In genomic region chr16:23640959-23641765, GRCh38 we compare ENCODE assay signal across 9 cellular contexts. TPM values are rescaled to one million over a fixed set of nuclear protein-coding genes. Genes with fewer than 3 reads are reported as not detected.
DNase-seq lines count a peak whose midpoint lies in the region; ATAC-seq, FAIRE-seq and TF ChIP-seq lines count a peak whose summit lies in the region.
"Had no signal": no experiment of that assay in that cellular context is flagged by ENCODE, and none has a peak within 500 bp of the region (broad histone marks: within the 10 kb centered on the region; RNA-seq: fewer than 3 reads in every experiment).

Gene DCTN5, plus strand, starts transcription at chr16:23641466. Its CDS starts 77 bp downstream, at chr16:23641543.
Gene PALB2, minus strand, starts transcription at chr16:23641310. Its CDS starts 153 bp downstream, at chr16:23641157.

- peaks cover 11% of the 10 kb centered on the region for H3K36me3 Mint-ChIP-seq in chondrocyte (ENCODE audit: low read depth)

- H3K9ac ChIP-seq in kidney (ENCODE audit: low read length in 2 of 2), result peak within 1 kb of the TSS; percentile 93 to 97

- FAIRE-seq in kidney (lab: Jason Lieb, UNC), result no peak
- FAIRE-seq: TTC549 had no signal

- no peaks in the 10 kb centered on the region for H3K27me3 Mint-ChIP-seq in chondrocyte (ENCODE audit: low read depth)

- peaks cover 7% of the 10 kb centered on the region in 2 donors for H3K36me3 ChIP-seq in kidney (ENCODE audit: control insufficient read depth in 1 of 2, insufficient read depth in 2 of 2, low read length in 2 of 2)

- intact Hi-C loops in kidney (cut with DNase I), result no loop called here

- H3K4me1 ChIP-seq in kidney (ENCODE audit: control insufficient read depth in 1 of 2, insufficient read depth in 1 of 2, low read depth in 1 of 2, low read length in 2 of 2), result peaks cover 3 to 15% of the 10 kb centered on the region in 2 donors

- peak within 1 kb of the TSS; percentile 81 for H3K4me3 ChIP-seq in AG10803 (ENCODE audit: low read length)
- peak within 1 kb of the TSS; percentile 99 for H3K4me3 ChIP-seq in kidney (ENCODE audit: low read length in 2 of 2)

- H3K9me3 ChIP-seq in kidney (ENCODE audit: control insufficient read depth in 1 of 2, low read length in 2 of 2), result no peaks in the 10 kb centered on the region

- peaks cover 33% of the 10 kb centered on the region for H3K4me1 Mint-ChIP-seq in chondrocyte (ENCODE audit: low read depth)

- H3K27ac ChIP-seq in kidney (ENCODE audit: low read depth in 2 of 2, low read length in 2 of 2), result peak within 1 kb of the TSS; percentile 55 to 76

- H3K4me3 Mint-ChIP-seq in chondrocyte (ENCODE audit: unreplicated experiment), result peak within 1 kb of the TSS; percentile 91

- ATAC-seq in GM19043 (IDR thresholded peaks at IDR 0.05; ENCODE audit: low read depth, unreplicated experiment), result peak; percentile 95
- peak; percentile 93 for ATAC-seq in HG03378 (IDR thresholded peaks at IDR 0.05; ENCODE audit: unreplicated experiment)

- H3K9me3 Mint-ChIP-seq in chondrocyte (ENCODE audit: low read depth), result no peaks in the 10 kb centered on the region

- DNase-seq in AG10803 (ENCODE audit: low read depth), result peak; percentile 93
- DNase-seq in NCI-H460 (ENCODE audit: extremely low read depth, low read depth), result peak; percentile 93
- DNase-seq in activated CD4-positive, alpha-beta T cell treated with anti-CD3 and anti-CD28 coated beads for 1 hour, result peak; percentile 74
- peak; percentile 97 for DNase-seq in chondrocyte (ENCODE audit: low spot score)
- DNase-seq in kidney, result peak; percentile 97
- DNase-seq in stimulated activated CD4-positive, alpha-beta T cell treated with anti-CD3 and anti-CD28 coated beads, Interleukin-15, amount 100 ng/mL, for 24 hours, result peak; percentile 94

- H3K27ac Mint-ChIP-seq in chondrocyte (ENCODE audit: unreplicated experiment), result peak within 1 kb of the TSS; percentile 94

- TF ChIP-seq CTCF in AG10803 (conservative IDR thresholded peaks at IDR 0.05; ENCODE audit: low read length) (no peak), chondrocyte (IDR thresholded peaks at IDR 0.05) (no peak), kidney (IDR thresholded peaks at IDR 0.05; ENCODE audit: borderline replicate concordance, extremely low read depth, insufficient read depth) (no peak)

RNA-seq across cellular contexts. Expression of gene DCTN5, which starts in this region (rescaled TPM):
- 40.3 and 49.1 TPM in 2 replicates for total RNA-seq in NCI-H460 (2014; rRNA removed; shearing (Covaris generic))
- polyA plus RNA-seq in NCI-H460 (2014; cell fraction: nucleus; rRNA removed), result 35.9 and 45.1 TPM in 2 replicates
- total RNA-seq in chondrocyte (65.9 to 69.8 TPM (median 68.0 TPM) in 3 replicates), kidney (60.5 TPM)
- 36.5 TPM for polyA plus RNA-seq in kidney (ENCODE audit: insufficient read depth, low read depth, low replicate concordance)

RNA-seq across cellular contexts. Expression of gene PALB2, which starts in this region (rescaled TPM):
- total RNA-seq in NCI-H460 (2014; rRNA removed; shearing (Covaris generic)), result 22.1 and 22.4 TPM in 2 replicates
- polyA plus RNA-seq in NCI-H460 (2014; cell fraction: nucleus; rRNA removed), result 10.0 and 12.7 TPM in 2 replicates
- 8.4 to 13.2 TPM (median 8.7 TPM) in 3 replicates for total RNA-seq in chondrocyte
- 11.7 TPM for total RNA-seq in kidney
- 5.7 TPM for polyA plus RNA-seq in kidney (ENCODE audit: insufficient read depth, low read depth, low replicate concordance)

Comparison
In these comparisons a context has a peak if more than half of its experiments do, and no peak if none do; other contexts are left out.
1. Peak in every context shown above with its lines: DNase-seq, ATAC-seq, H3K4me3 ChIP-seq and H3K27ac ChIP-seq.